Comparison of ENCODE assay signal across 15 cellular contexts in the genomic region with DNA sequence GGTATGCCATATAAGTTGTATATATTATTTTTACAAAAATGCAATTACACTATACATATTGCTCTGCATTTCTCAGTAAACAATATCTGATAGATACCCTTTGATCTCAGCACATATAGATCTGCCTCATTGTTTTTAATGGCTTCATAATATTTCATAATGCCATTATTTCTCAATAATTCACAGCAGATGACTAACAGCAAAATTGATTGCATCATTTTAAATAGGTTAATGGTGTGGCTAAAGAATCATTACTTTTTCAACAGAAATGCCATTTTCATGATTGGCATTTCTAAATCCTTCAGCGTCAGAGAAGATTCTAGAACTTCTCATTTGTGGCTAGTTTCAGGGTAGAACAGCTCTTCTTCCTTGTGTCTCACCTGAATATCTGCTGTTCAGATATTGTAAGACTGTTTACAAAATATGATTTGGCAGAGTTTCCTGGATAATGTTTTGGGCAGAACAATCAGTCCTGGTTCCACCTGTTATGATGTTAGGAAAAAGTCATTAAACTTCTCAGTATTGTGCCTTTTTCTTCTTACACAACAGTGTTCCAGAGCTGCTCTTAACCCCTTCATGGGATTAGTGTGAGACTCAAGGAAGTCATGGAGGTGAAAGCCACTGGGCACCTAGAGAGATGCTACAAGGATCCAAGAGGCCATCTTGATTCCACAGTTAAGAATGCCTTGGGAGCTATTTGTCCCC.
"Had no signal": no experiment of that assay in that cellular context is flagged by ENCODE, and none has a peak within 500 bp of the region (broad histone marks: within the 10 kb centered on the region; RNA-seq: fewer than 3 reads in every experiment).

No MANE protein-coding gene starts in this region.

- DNase-seq: activated CD4-positive, alpha-beta T cell treated with anti-CD3 and anti-CD28 coated beads, Interleukin-2, amount 50 U/mL, for 1 hour; activated CD4-positive, CD25-positive, alpha-beta regulatory T cell; activated naive CD4-positive, alpha-beta T cell; aorta; hypothalamus; kidney glomerular epithelial cell; left ventricle myocardium superior; mesendoderm; natural killer cell; stimulated activated CD4-positive, alpha-beta T cell treated with anti-CD3 and anti-CD28 coated beads, Interleukin-4, amount 100 ng/mL, for 4 hours; stimulated activated CD8-positive, alpha-beta memory T cell treated with anti-CD3 and anti-CD28 coated beads, Interleukin-4, amount 100 ng/mL, for 48 hours; stimulated activated naive CD4-positive, alpha-beta T cell treated with Interleukin-2 at 50 U/mL for 16 hours; substantia nigra had no signal

- H3K27ac ChIP-seq: right atrium auricular region had no signal

- H3K9me3 ChIP-seq: right atrium auricular region had no signal

- H3K4me1 ChIP-seq: right atrium auricular region had no signal

- H3K36me3 ChIP-seq: right atrium auricular region had no signal

- ATAC-seq: left ventricle myocardium superior, natural killer cell had no signal

- H3K4me3 ChIP-seq: right atrium auricular region, smooth muscle cell had no signal

- H3K27me3 ChIP-seq: right atrium auricular region had no signal
